Comparison of ENCODE assay signal across 33 cellular contexts in the genomic region with DNA sequence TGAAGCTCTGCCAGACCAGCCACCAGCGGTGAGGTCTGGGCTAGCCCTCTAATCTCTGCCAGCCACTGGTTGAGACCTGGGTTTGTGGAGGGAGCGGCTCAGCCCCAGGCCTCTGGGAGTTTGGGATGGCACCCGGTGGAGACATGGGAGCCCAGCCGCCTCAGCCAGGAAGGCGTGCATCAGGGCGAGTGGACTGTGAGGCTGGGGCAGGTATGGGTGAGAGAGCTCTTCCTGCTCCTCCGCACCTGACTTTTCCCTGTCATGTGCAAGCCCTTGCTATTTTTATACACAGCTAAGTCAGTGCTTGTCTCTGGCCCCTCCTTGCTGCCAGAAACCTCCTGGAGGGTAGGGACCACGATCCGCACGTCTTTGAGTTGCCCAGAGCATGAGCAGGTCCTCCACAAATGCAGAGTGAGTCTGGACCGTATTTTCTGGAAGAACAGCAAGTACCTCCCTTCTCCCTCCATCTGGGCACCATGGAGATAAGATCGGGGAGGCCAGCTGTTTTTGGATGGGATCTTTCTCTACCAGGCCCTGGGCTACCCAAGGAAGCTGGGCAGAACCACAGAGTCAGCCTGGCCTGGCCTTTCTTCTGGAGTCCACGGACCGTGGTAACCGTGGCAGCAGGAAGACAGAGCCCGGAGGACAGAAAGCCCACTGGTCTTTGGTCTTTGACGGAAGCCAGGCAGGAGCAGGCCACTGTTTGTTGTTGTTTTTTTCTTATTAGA. TPM values are rescaled to one million over a fixed set of nuclear protein-coding genes. Genes with fewer than 3 reads are reported as not detected.
DNase-seq lines count a peak whose midpoint lies in the region; ATAC-seq and TF ChIP-seq lines count a peak whose summit lies in the region.
"Had no signal": no experiment of that assay in that cellular context is flagged by ENCODE, and none has a peak within 500 bp of the region (broad histone marks: within the 10 kb centered on the region; RNA-seq: fewer than 3 reads in every experiment).

No MANE protein-coding gene starts in this region.

- H3K9ac ChIP-seq in stomach smooth muscle (ENCODE audit: low read length in 2 of 2), result no peak overlapping the region

- no peak for DNase-seq in activated naive CD4-positive, alpha-beta T cell treated with anti-CD3 and anti-CD28 coated beads for 36 hours
- DNase-seq in mesothelial cell of epicardium (ENCODE audit: low spot score in 2 of 2, unreplicated experiment in 2 of 2), result no peak
- DNase-seq in COLO668 (lab: John Stamatoyannopoulos, UW; ENCODE audit: unreplicated experiment), result no peak
- DNase-seq in Ammon's horn (ENCODE audit: low spot score), result no peak
- DNase-seq: activated CD4-positive, alpha-beta T cell treated with anti-CD3 and anti-CD28 coated beads for 4 hours; activated gamma-delta T cell treated with Interleukin-2 at 50 U/mL for 16 hours; activated T-cell treated with anti-CD3 and anti-CD28 coated beads, Interleukin-2, amount 50 U/mL, for 4 hours; BE2C; CD8-positive, alpha-beta memory T cell; effector memory CD4-positive, alpha-beta T cell; GDM1; HCEC 1CT; Karpas-422; kidney glomerular epithelial cell; MV-4-11; NCI-H1694; NCI-H510A; PC-3; stimulated activated CD4-positive, alpha-beta T cell treated with anti-CD3 and anti-CD28 coated beads, Interleukin-1b, Interleukin-23, amount 100 ng/mL, for 48 hours; stimulated activated CD8-positive, alpha-beta memory T cell treated with anti-CD3 and anti-CD28 coated beads, Interleukin-4, amount 100 ng/mL, for 48 hours; stomach had no signal

- no peaks in the 10 kb centered on the region for H3K36me3 ChIP-seq in stomach smooth muscle (ENCODE audit: control insufficient read depth in 2 of 2, insufficient read depth in 2 of 2, low read length in 2 of 2)
- H3K36me3 ChIP-seq: BE2C, neutrophil, stomach, tibial nerve had no signal

- H3K4me3 ChIP-seq in stomach smooth muscle (ENCODE audit: low read length in 2 of 2), result no peak overlapping the region
- H3K4me3 ChIP-seq: skin epidermis, stomach, tibial nerve had no signal

- H3K36me3 Mint-ChIP-seq in activated naive CD4-positive, alpha-beta T cell treated with anti-CD3 and anti-CD28 coated beads, Interleukin-2, amount 50 U/mL, for 24 hours, result no peaks in the 10 kb centered on the region
- no peaks in the 10 kb centered on the region for H3K36me3 Mint-ChIP-seq in activated naive CD4-positive, alpha-beta T cell treated with anti-CD3 and anti-CD28 coated beads for 36 hours (ENCODE audit: low read depth)
- no peaks in the 10 kb centered on the region for H3K36me3 Mint-ChIP-seq in mesothelial cell of epicardium
- H3K36me3 Mint-ChIP-seq: CD8-positive, alpha-beta memory T cell had no signal

- no peak for TF ChIP-seq CTCF in VCaP (conservative IDR thresholded peaks at IDR 0.05)
- no peak for TF ChIP-seq CTCF in mesothelial cell of epicardium (IDR thresholded peaks at IDR 0.05; ENCODE audit: unreplicated experiment)

- H3K27ac ChIP-seq in VCaP (peak overlapping the region; percentile 43; the same call in 1 of the 2 replicates), stomach smooth muscle (ENCODE audit: low read length) (peak overlapping the region; percentile 11)
- H3K27ac ChIP-seq: neutrophil, skin epidermis, stomach had no signal

- H3K27ac Mint-ChIP-seq in activated naive CD4-positive, alpha-beta T cell treated with anti-CD3 and anti-CD28 coated beads, Interleukin-2, amount 50 U/mL, for 24 hours, result peak overlapping the region; percentile 46
- H3K27ac Mint-ChIP-seq in activated naive CD4-positive, alpha-beta T cell treated with anti-CD3 and anti-CD28 coated beads for 36 hours, result no peak overlapping the region
- peak overlapping the region; percentile 89 for H3K27ac Mint-ChIP-seq in mesothelial cell of epicardium

- H3K4me1 ChIP-seq in stomach smooth muscle (ENCODE audit: control insufficient read depth, insufficient read depth, low read length), result peaks cover 33% of the 10 kb centered on the region

- intact Hi-C loops in activated naive CD4-positive, alpha-beta T cell treated with anti-CD3 and anti-CD28 coated beads for 36 hours (cut with micrococcal nuclease), result no loop called here

- ATAC-seq in GM19395 (IDR thresholded peaks at IDR 0.05; ENCODE audit: unreplicated experiment), result no peak
- ATAC-seq: activated T-cell treated with anti-CD3 and anti-CD28 coated beads, Interleukin-2, amount 50 U/mL, for 4 hours; PC-3; Right ventricle myocardium inferior had no signal

- H3K9me3 ChIP-seq in stomach smooth muscle (ENCODE audit: control insufficient read depth in 2 of 2, low read length in 2 of 2), result no peaks in the 10 kb centered on the region
- H3K9me3 ChIP-seq: BE2C, neutrophil, stomach, tibial nerve had no signal

- H3K27me3 ChIP-seq in stomach smooth muscle (ENCODE audit: control insufficient read depth in 1 of 2, insufficient read depth in 2 of 2, low read length in 2 of 2), result no peaks in the 10 kb centered on the region
- H3K27me3 ChIP-seq: BE2C, tibial nerve had no signal

- no peaks in the 10 kb centered on the region for H3K4me1 Mint-ChIP-seq in activated naive CD4-positive, alpha-beta T cell treated with anti-CD3 and anti-CD28 coated beads, Interleukin-2, amount 50 U/mL, for 24 hours
- no peaks in the 10 kb centered on the region for H3K4me1 Mint-ChIP-seq in activated naive CD4-positive, alpha-beta T cell treated with anti-CD3 and anti-CD28 coated beads for 36 hours (ENCODE audit: low read depth)
- peaks cover 63% of the 10 kb centered on the region for H3K4me1 Mint-ChIP-seq in mesothelial cell of epicardium

- no peaks in the 10 kb centered on the region for H3K9me3 Mint-ChIP-seq in activated naive CD4-positive, alpha-beta T cell treated with anti-CD3 and anti-CD28 coated beads, Interleukin-2, amount 50 U/mL, for 24 hours
- H3K9me3 Mint-ChIP-seq in activated naive CD4-positive, alpha-beta T cell treated with anti-CD3 and anti-CD28 coated beads for 36 hours, result no peaks in the 10 kb centered on the region
- no peaks in the 10 kb centered on the region for H3K9me3 Mint-ChIP-seq in mesothelial cell of epicardium
- H3K9me3 Mint-ChIP-seq: activated T-cell treated with anti-CD3 and anti-CD28 coated beads, Interleukin-2, amount 50 U/mL, for 4 hours; CD8-positive, alpha-beta memory T cell had no signal

- peaks cover 3% of the 10 kb centered on the region for H3K27me3 Mint-ChIP-seq in activated naive CD4-positive, alpha-beta T cell treated with anti-CD3 and anti-CD28 coated beads, Interleukin-2, amount 50 U/mL, for 24 hours
- H3K27me3 Mint-ChIP-seq in activated naive CD4-positive, alpha-beta T cell treated with anti-CD3 and anti-CD28 coated beads for 36 hours (ENCODE audit: low read depth), result peaks cover 7% of the 10 kb centered on the region
- no peaks in the 10 kb centered on the region for H3K27me3 Mint-ChIP-seq in mesothelial cell of epicardium (ENCODE audit: low read depth)

- CTCF ChIA-PET in activated naive CD4-positive, alpha-beta T cell treated with anti-CD3 and anti-CD28 coated beads for 36 hours (lab: Charles Lee), result no interaction called here

- no peak overlapping the region for H3K4me3 Mint-ChIP-seq in activated naive CD4-positive, alpha-beta T cell treated with anti-CD3 and anti-CD28 coated beads, Interleukin-2, amount 50 U/mL, for 24 hours
- no peak overlapping the region for H3K4me3 Mint-ChIP-seq in activated naive CD4-positive, alpha-beta T cell treated with anti-CD3 and anti-CD28 coated beads for 36 hours
- H3K4me3 Mint-ChIP-seq in mesothelial cell of epicardium, result no peak overlapping the region
- H3K4me3 Mint-ChIP-seq: activated T-cell treated with anti-CD3 and anti-CD28 coated beads, Interleukin-2, amount 50 U/mL, for 4 hours; CD8-positive, alpha-beta memory T cell had no signal

RNA-seq across cellular contexts. Expression of a gene that starts 53.3 kb away (rescaled TPM):
- total RNA-seq in activated naive CD4-positive, alpha-beta T cell treated with anti-CD3 and anti-CD28 coated beads for 36 hours, result not detected
- not detected in 3 replicates for total RNA-seq in mesothelial cell of epicardium
- total RNA-seq: activated CD8-positive, alpha-beta memory T cell treated with anti-CD3 and anti-CD28 coated beads for 36 hours; activated T-cell treated with anti-CD3 and anti-CD28 coated beads, Interleukin-2, amount 50 U/mL, for 4 hours; CD8-positive, alpha-beta memory T cell; epithelial cell of proximal tubule; lung microvascular endothelial cell; PC-3; pulmonary artery endothelial cell; Right ventricle myocardium inferior; tibial nerve had no signal
